8 cellular contexts compared by ENCODE assay signal in the genomic region with DNA sequence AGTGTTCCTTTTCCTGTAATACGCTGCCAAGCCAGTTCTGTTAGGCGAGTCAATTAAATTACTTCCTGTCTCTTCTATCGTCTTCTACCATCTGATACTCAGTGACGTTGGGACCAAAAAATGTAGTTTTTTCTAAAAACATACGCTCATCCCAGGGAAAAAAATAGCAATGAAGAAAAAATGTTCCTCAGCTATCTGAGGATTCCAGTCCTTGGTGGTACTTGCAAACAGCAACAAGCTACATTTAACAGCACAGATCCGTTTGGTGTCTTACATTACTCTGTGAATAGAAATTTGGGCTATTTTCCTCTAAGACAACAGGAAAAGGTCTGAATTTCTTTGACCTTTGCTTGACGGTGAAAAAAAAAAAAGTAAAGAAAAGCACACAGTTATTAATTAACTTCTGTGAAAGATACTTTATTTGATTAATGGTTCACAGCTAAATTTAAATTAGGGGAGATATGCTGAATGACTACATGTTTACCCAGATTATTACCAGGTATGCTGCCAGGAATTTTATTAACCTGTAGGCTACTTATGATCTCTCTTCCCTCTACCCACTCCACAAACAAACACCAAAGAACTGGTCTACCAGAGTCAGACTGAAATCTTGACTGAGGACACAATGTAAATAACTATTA.
DNase-seq lines count a peak whose midpoint lies in the region; ATAC-seq and TF ChIP-seq lines count a peak whose summit lies in the region.

No MANE protein-coding gene starts in this region.

- intact Hi-C loops in CD8-positive, alpha-beta T cell (cut with DNase I, micrococcal nuclease), result no loop called here
- intact Hi-C loops in right lobe of liver (cut with DNase I) (no loop called here), OCI-LY7 (cut with micrococcal nuclease; ENCODE audit: unreplicated experiment) (no loop called here)

- H3K9me2 ChIP-seq in OCI-LY7 (ENCODE audit: insufficient read depth, low read length), result no peaks in the 10 kb centered on the region

- H3K4me1 Mint-ChIP-seq in CD8-positive, alpha-beta T cell (ENCODE audit: low read depth), result peaks cover 6% of the 10 kb centered on the region
- H3K4me1 Mint-ChIP-seq in WTC11, result peaks cover 17% of the 10 kb centered on the region

- peak overlapping the region; percentile 9 for H3K27ac ChIP-seq in CD8-positive, alpha-beta T cell (ENCODE audit: low read depth, low read length)
- H3K27ac ChIP-seq in right lobe of liver, result peak overlapping the region; percentile 25 to 68 (median 66)
- H3K27ac ChIP-seq in OCI-LY7 (ENCODE audit: low read depth, low read length, poor library complexity, severe bottlenecking), result no peak overlapping the region

- no peak overlapping the region for H3K27ac Mint-ChIP-seq in CD8-positive, alpha-beta T cell
- no peak overlapping the region for H3K27ac Mint-ChIP-seq in WTC11

- no peak for TF ChIP-seq POLR2A in right lobe of liver (IDR thresholded peaks at IDR 0.05)

- H3K27me3 ChIP-seq in CD8-positive, alpha-beta T cell (ENCODE audit: insufficient read depth, low read length), result no peaks in the 10 kb centered on the region
- H3K27me3 ChIP-seq in adipocyte (replicated peaks; ENCODE audit: control insufficient read depth, insufficient read depth, low read length) (no peaks in the 10 kb centered on the region), right lobe of liver (no peaks in the 10 kb centered on the region)

- no peaks in the 10 kb centered on the region for H3K36me3 ChIP-seq in CD8-positive, alpha-beta T cell (ENCODE audit: insufficient read depth, low read length)
- H3K36me3 ChIP-seq in adipocyte (ENCODE audit: control insufficient read depth, insufficient read depth, low read length, severe bottlenecking) (no peaks in the 10 kb centered on the region), right lobe of liver (no peaks in the 10 kb centered on the region), OCI-LY7 (ENCODE audit: insufficient read depth, low read length) (no peaks in the 10 kb centered on the region)

- peaks cover 13% of the 10 kb centered on the region for H3K4me1 ChIP-seq in CD8-positive, alpha-beta T cell (ENCODE audit: insufficient read depth, low read length)
- peaks cover 35% of the 10 kb centered on the region for H3K4me1 ChIP-seq in adipocyte (ENCODE audit: control insufficient read depth, insufficient read depth, low read length)
- H3K4me1 ChIP-seq in right lobe of liver, result peaks cover 0 to 49% (median 14%) of the 10 kb centered on the region in 4 donors
- H3K4me1 ChIP-seq in OCI-LY7 (ENCODE audit: insufficient read depth, low read length, poor library complexity, severe bottlenecking), result no peaks in the 10 kb centered on the region

- H3K4me3 ChIP-seq in CD8-positive, alpha-beta T cell (ENCODE audit: low read depth, low read length), result peak overlapping the region; percentile 33
- H3K4me3 ChIP-seq in adipocyte (ENCODE audit: low read length), result peak overlapping the region; percentile 66
- peak overlapping the region in 1 of 3 donors; percentile 2 for H3K4me3 ChIP-seq in right lobe of liver
- H3K4me3 ChIP-seq in OCI-LY7 (ENCODE audit: low read depth, low read length, poor library complexity, severe bottlenecking), result no peak overlapping the region

- H3K27me3 Mint-ChIP-seq in CD8-positive, alpha-beta T cell (ENCODE audit: low read depth), result peaks cover 2% of the 10 kb centered on the region
- H3K27me3 Mint-ChIP-seq in WTC11 (ENCODE audit: low read depth), result no peaks in the 10 kb centered on the region

- H3K9ac ChIP-seq in adipocyte (ENCODE audit: low read length), result peak overlapping the region; percentile 84

- no peak overlapping the region for H3K4me3 Mint-ChIP-seq in CD8-positive, alpha-beta T cell
- no peak overlapping the region for H3K4me3 Mint-ChIP-seq in WTC11

- no peaks in the 10 kb centered on the region for H3K9me3 Mint-ChIP-seq in CD8-positive, alpha-beta T cell
- H3K9me3 Mint-ChIP-seq in WTC11, result no peaks in the 10 kb centered on the region

- POLR2A ChIA-PET in CD8-positive, alpha-beta T cell (lab: Charles Lee), result interaction anchor here (0.7 to 1.1 kb wide), 4 partner anchors 195 to 1073 kb away, joined by 3 to 5 read pairs (median 4); partner anchors contain the start of gene NFKBIZ
- POLR2A ChIA-PET in OCI-LY7 (lab: Charles Lee) (interaction anchor here (0.6 to 1.3 kb wide), 3 partner anchors 16 to 347 kb away, joined by 3 to 8 read pairs (median 3); no protein-coding TSS in a partner anchor), WTC11 (lab: Charles Lee) (no interaction called here)

- WGBS in right lobe of liver (ENCODE audit: insufficient coverage, low coverage, low lambda C conversion rate, missing lambda C conversion rate), result 5% methylated on average over 7 of the region's 7 CpGs

- no peaks in the 10 kb centered on the region for H3K36me3 Mint-ChIP-seq in CD8-positive, alpha-beta T cell
- no peaks in the 10 kb centered on the region for H3K36me3 Mint-ChIP-seq in WTC11

- no TSS peak for BruUV-seq in OCI-LY7 (replicated peaks; lab: Mats Ljungman, UMichigan)

- peak; percentile 44 for ATAC-seq in CD8-positive, alpha-beta T cell
- ATAC-seq in HG02852 (IDR thresholded peaks at IDR 0.05; ENCODE audit: unreplicated experiment) (peak; percentile 40), right lobe of liver (peak; percentile 36 to 62 (median 58)), HG03025 (IDR thresholded peaks at IDR 0.05; ENCODE audit: low FRiP score, unreplicated experiment) (no peak), WTC11 (no peak)

- H2AFZ ChIP-seq in OCI-LY7 (ENCODE audit: low read length), result no peak overlapping the region

- no peak for TF ChIP-seq CTCF in CD8-positive, alpha-beta T cell (IDR thresholded peaks at IDR 0.05)
- TF ChIP-seq CTCF in right lobe of liver (IDR thresholded peaks at IDR 0.05), result no peak
- no peak for TF ChIP-seq CTCF in OCI-LY7 (conservative IDR thresholded peaks at IDR 0.05; ENCODE audit: low read length)
- no peak for TF ChIP-seq CTCF in WTC11 (IDR thresholded peaks at IDR 0.05)

- H4K20me1 ChIP-seq in OCI-LY7 (ENCODE audit: insufficient read depth, low read length), result no peaks in the 10 kb centered on the region

- H3K4me2 ChIP-seq in OCI-LY7 (ENCODE audit: low read length), result no peak overlapping the region

- no peaks in the 10 kb centered on the region for H3K79me2 ChIP-seq in OCI-LY7 (ENCODE audit: insufficient read depth, low read depth, low read length)

- H3K9me3 ChIP-seq in CD8-positive, alpha-beta T cell (ENCODE audit: low read length), result no peaks in the 10 kb centered on the region
- H3K9me3 ChIP-seq in adipocyte (ENCODE audit: control insufficient read depth, low read length), result no peaks in the 10 kb centered on the region
- H3K9me3 ChIP-seq in right lobe of liver, result no peaks in the 10 kb centered on the region
- no peaks in the 10 kb centered on the region for H3K9me3 ChIP-seq in OCI-LY7 (ENCODE audit: low read length)

- DNase-seq in CD8-positive, alpha-beta T cell, result no peak
- peak; percentile 91 for DNase-seq in adipocyte (ENCODE audit: low read depth)
- DNase-seq in right lobe of liver, result no peak
- no peak for DNase-seq in OCI-LY7 (ENCODE audit: low spot score)
- no peak for DNase-seq in WTC11 (ENCODE audit: low spot score)
- DNase-seq in activated effector memory CD4-positive, alpha-beta T cell treated with anti-CD3 and anti-CD28 coated beads, Interleukin-2, amount 50 U/mL, for 16 hours, result no peak

- CTCF ChIA-PET in CD8-positive, alpha-beta T cell (lab: Charles Lee), result interaction anchor here (1.1 kb wide), 1 partner anchor 45 kb away, joined by 4 read pairs; no protein-coding TSS in a partner anchor
- CTCF ChIA-PET in OCI-LY7 (lab: Charles Lee; ENCODE audit: unreplicated experiment), result no interaction called here
- CTCF ChIA-PET in WTC11 (lab: Charles Lee), result interaction anchor here (2.0 kb wide), 1 partner anchor 49 kb away, joined by 5 read pairs; no protein-coding TSS in a partner anchor

TF ChIP-seq in WTC11, 78 proteins besides CTCF, POLR2A, EP300 and RAD21:
- TF ChIP-seq SOX15 (CRISPR knock-in tag; IDR thresholded peaks at IDR 0.05) (no peak), RORB (CRISPR knock-in tag; IDR thresholded peaks at IDR 0.05) (no peak)
TF ChIP-seq in WTC11: peak in this region for 0.

Comparison
In these comparisons a context has a peak if more than half of its experiments do, and no peak if none do; other contexts are left out.
1. ATAC-seq: peak in CD8-positive, alpha-beta T cell (single experiment), HG02852 (single experiment) and right lobe of liver (4 of 4); none in HG03025 (single experiment) and WTC11 (single experiment).